In the genomic region with DNA sequence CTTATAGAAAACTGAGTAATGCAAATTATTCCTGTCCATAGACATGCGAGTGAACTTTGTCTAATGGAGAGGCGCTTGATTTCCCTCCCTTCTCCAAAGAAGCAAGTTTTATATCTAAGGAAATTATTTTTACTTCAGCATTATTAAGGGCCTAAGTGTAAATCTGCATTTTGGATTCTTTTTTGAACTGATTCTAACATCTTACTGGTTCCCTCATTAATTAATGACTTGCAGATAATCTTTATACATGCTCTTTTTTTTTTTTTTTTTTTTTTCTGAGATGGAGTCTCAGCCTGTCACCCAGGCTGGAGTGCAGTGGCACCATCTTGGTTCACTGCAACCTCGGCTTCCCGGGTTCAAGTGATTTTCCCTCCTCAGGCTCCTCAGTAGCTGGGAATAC, we compare ENCODE assay signal across 24 cellular contexts.
"Had no signal": no experiment of that assay in that cellular context is flagged by ENCODE, and none has a peak within 500 bp of the region (broad histone marks: within the 10 kb centered on the region; RNA-seq: fewer than 3 reads in every experiment).

No MANE protein-coding gene starts in this region.

- FAIRE-seq: urothelium cell line had no signal

- H3K4me1 ChIP-seq: stomach, suprapubic skin, testis, thyroid gland, tibial artery, tibial nerve, transverse colon, upper lobe of left lung, upper lobe of right lung, uterus, vagina had no signal

- H3K27ac ChIP-seq: stomach, suprapubic skin, testis, thoracic aorta, thyroid gland, tibial artery, tibial nerve, transverse colon, upper lobe of left lung, upper lobe of right lung, uterus, vagina had no signal

- DNase-seq: stimulated activated CD4-positive, alpha-beta T cell treated with anti-CD3 and anti-CD28 coated beads, Interleukin-2, amount 100 ng/mL, for 48 hours; stimulated activated CD4-positive, alpha-beta T cell treated with anti-CD3 and anti-CD28 coated beads, Interleukin-4, amount 100 ng/mL, for 1 hour; stimulated activated CD4-positive, alpha-beta T cell treated with anti-CD3 and anti-CD28 coated beads, Interleukin-4, amount 100 ng/mL, for 24 hours; stimulated activated CD4-positive, alpha-beta T cell treated with anti-CD3 and anti-CD28 coated beads, Interleukin-4, amount 100 ng/mL, for 4 hours; stimulated activated CD8-positive, alpha-beta memory T cell treated with anti-CD3 and anti-CD28 coated beads, Interleukin-4, amount 100 ng/mL, for 48 hours; stimulated activated naive B cell treated with anti-CD40 and anti-IgM and Interleukin-4, amounts not matched to agents 10 μg/mL and 1 μg/mL and 100 μg/mL, for 72 hours; stimulated activated naive CD4-positive, alpha-beta T cell; stimulated activated naive CD4-positive, alpha-beta T cell treated with Interleukin-2 at 50 U/mL for 16 hours; stimulated activated naive CD8-positive, alpha-beta T cell treated with anti-CD3 and anti-CD28 coated beads, Interleukin-15, amount 100 ng/mL, for 72 hours; stimulated activated naive CD8-positive, alpha-beta T cell treated with anti-CD3 and anti-CD28 coated beads, Interleukin-15, Interleukin-2, amounts not matched to agents 100 U/mL and 50 U/mL, for 24 hours; stomach; substantia nigra; testis; thyroid gland; tibial artery; transverse colon; upper lobe of left lung; upper lobe of right lung; uterus had no signal

- H3K9me3 ChIP-seq: stomach, suprapubic skin, testis, thoracic aorta, thyroid gland, tibial artery, tibial nerve, transverse colon, upper lobe of left lung, upper lobe of right lung, uterus, vagina had no signal

- H3K36me3 ChIP-seq: stomach, suprapubic skin, thoracic aorta, thyroid gland, tibial artery, tibial nerve, transverse colon, upper lobe of left lung, upper lobe of right lung, uterus, vagina had no signal

- H3K4me3 ChIP-seq: stomach, suprapubic skin, testis, thoracic aorta, thyroid gland, tibial artery, tibial nerve, transverse colon, upper lobe of left lung, upper lobe of right lung, uterus, vagina had no signal
